Comparison of ENCODE assay signal across 9 cellular contexts in the genomic region with DNA sequence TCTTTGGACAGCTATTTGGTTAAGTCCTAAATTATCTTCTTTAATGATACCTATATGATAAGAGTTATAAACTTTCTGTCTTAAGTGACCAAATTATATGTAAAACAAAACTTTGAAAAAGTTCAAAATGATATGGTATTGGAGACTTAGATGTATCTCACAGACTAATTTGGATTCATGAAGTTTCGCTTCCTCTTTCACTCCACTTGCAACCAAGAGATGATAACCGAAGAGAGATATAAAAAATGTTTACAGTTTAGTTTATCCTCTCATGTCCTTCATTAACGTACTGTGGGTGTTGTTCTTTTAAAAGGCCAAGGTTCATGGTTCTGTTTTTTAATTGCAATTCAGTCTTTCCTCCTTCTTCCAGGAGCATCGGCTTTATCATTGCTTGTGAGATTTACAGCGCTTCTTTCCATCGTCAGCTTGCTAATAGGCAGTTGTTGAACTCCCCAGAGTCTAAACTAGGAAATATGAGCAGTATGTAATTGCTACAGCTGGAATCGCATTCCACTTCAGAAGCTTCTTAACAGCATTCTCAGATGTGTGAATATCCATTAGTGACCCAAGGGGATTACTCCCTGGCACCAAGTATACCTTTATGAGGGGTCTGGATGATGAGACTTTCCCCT.
DNase-seq lines count a peak whose midpoint lies in the region; ATAC-seq and TF ChIP-seq lines count a peak whose summit lies in the region.
"Had no signal": no experiment of that assay in that cellular context is flagged by ENCODE, and none has a peak within 500 bp of the region (broad histone marks: within the 10 kb centered on the region; RNA-seq: fewer than 3 reads in every experiment).

No MANE protein-coding gene starts in this region.

- ATAC-seq in GM21786 (IDR thresholded peaks at IDR 0.05; ENCODE audit: unreplicated experiment) (peak; percentile 90), GM23338 (no peak)
- no peak for ATAC-seq in activated T-cell treated with anti-CD3 and anti-CD28 coated beads, Interleukin-2, amount 50 U/mL, for 4 hours
- no peak for ATAC-seq in activated CD4-positive, alpha-beta T cell treated with anti-CD3 and anti-CD28 coated beads for 36 hours

- H2AFZ ChIP-seq in fibroblast of lung (ENCODE audit: low read length) = peak overlapping the region; percentile 77
- H2AFZ ChIP-seq in GM23338 = no peak overlapping the region

- no peaks in the 10 kb centered on the region for H3K27me3 Mint-ChIP-seq in activated T-cell treated with anti-CD3 and anti-CD28 coated beads, Interleukin-2, amount 50 U/mL, for 4 hours (ENCODE audit: low read depth)
- no peaks in the 10 kb centered on the region for H3K27me3 Mint-ChIP-seq in activated CD4-positive, alpha-beta T cell treated with anti-CD3 and anti-CD28 coated beads for 36 hours
- H3K27me3 Mint-ChIP-seq in GM23338 (ENCODE audit: insufficient read depth, low read depth, poor library complexity) = no peaks in the 10 kb centered on the region
- H3K27me3 Mint-ChIP-seq: brain had no signal

- H3K4me3 ChIP-seq in fibroblast of lung (replicated peaks in 1 of 4; ENCODE audit: control extremely low read depth in 1 of 4, insufficient read depth in 1 of 4, low read depth in 3 of 4, low read length in 4 of 4) = peak overlapping the region; percentile 5 to 11 (median 8)
- no peak overlapping the region for H3K4me3 ChIP-seq in GM23338

- H4K20me1 ChIP-seq in fibroblast of lung (ENCODE audit: control insufficient read depth, extremely low read depth, insufficient read depth, low read length) (no peaks in the 10 kb centered on the region), GM23338 (replicated peaks; ENCODE audit: insufficient read depth) (no peaks in the 10 kb centered on the region)

- no peak overlapping the region for H3K27ac Mint-ChIP-seq in activated CD4-positive, alpha-beta T cell treated with anti-CD3 and anti-CD28 coated beads for 36 hours
- no peak overlapping the region for H3K27ac Mint-ChIP-seq in GM23338
- H3K27ac Mint-ChIP-seq: brain had no signal

- POLR2A ChIA-PET in activated CD4-positive, alpha-beta T cell treated with anti-CD3 and anti-CD28 coated beads for 36 hours (lab: Charles Lee) = no interaction called here

- TF ChIP-seq CTCF in fibroblast of lung (conservative IDR thresholded peaks at IDR 0.05 in 1 of 2, IDR thresholded peaks at IDR 0.05 in 1 of 2; ENCODE audit: low read depth in 1 of 2, low read length in 2 of 2) (no peak), GM23338 (conservative IDR thresholded peaks at IDR 0.05; ENCODE audit: low read depth in 2 of 2) (no peak)

- peaks cover 4% of the 10 kb centered on the region for H3K9me3 Mint-ChIP-seq in activated T-cell treated with anti-CD3 and anti-CD28 coated beads, Interleukin-2, amount 50 U/mL, for 4 hours
- peaks cover 8% of the 10 kb centered on the region for H3K9me3 Mint-ChIP-seq in activated CD4-positive, alpha-beta T cell treated with anti-CD3 and anti-CD28 coated beads for 36 hours (ENCODE audit: low read depth)
- no peaks in the 10 kb centered on the region; the same call in 2 of the 3 replicates for H3K9me3 Mint-ChIP-seq in GM23338

- no peak overlapping the region for H3K4me3 Mint-ChIP-seq in activated T-cell treated with anti-CD3 and anti-CD28 coated beads, Interleukin-2, amount 50 U/mL, for 4 hours
- H3K4me3 Mint-ChIP-seq in activated CD4-positive, alpha-beta T cell treated with anti-CD3 and anti-CD28 coated beads for 36 hours = no peak overlapping the region
- no peak overlapping the region for H3K4me3 Mint-ChIP-seq in GM23338
- H3K4me3 Mint-ChIP-seq: brain had no signal

- no peaks in the 10 kb centered on the region for H3K36me3 Mint-ChIP-seq in activated T-cell treated with anti-CD3 and anti-CD28 coated beads, Interleukin-2, amount 50 U/mL, for 4 hours (ENCODE audit: insufficient read depth)
- H3K36me3 Mint-ChIP-seq in activated CD4-positive, alpha-beta T cell treated with anti-CD3 and anti-CD28 coated beads for 36 hours (ENCODE audit: low read depth) = no peaks in the 10 kb centered on the region
- no peaks in the 10 kb centered on the region for H3K36me3 Mint-ChIP-seq in GM23338 (ENCODE audit: low read depth)
- H3K36me3 Mint-ChIP-seq: brain had no signal

- H3K4me2 ChIP-seq in fibroblast of lung (ENCODE audit: extremely low read depth, insufficient read depth, low read length) = peak overlapping the region; percentile 74
- no peak overlapping the region for H3K4me2 ChIP-seq in GM23338

- H3K4me1 ChIP-seq in fibroblast of lung (ENCODE audit: control insufficient read depth, extremely low read depth, insufficient read depth, low read length) = peaks cover 4% of the 10 kb centered on the region
- H3K4me1 ChIP-seq in GM23338 (ENCODE audit: insufficient read depth) = 0 out of 2 replicates have a peak, but pooled peaks cover 2% of the 10 kb centered on the region

- H3K9ac ChIP-seq in fibroblast of lung (ENCODE audit: insufficient read depth, low read length) = no peak overlapping the region

- peaks cover 4% of the 10 kb centered on the region; the same call in 1 of the 2 replicates for H3K9me2 ChIP-seq in GM23338 (ENCODE audit: insufficient read depth)

- no peaks in the 10 kb centered on the region for H3K9me3 ChIP-seq in fibroblast of lung (ENCODE audit: control insufficient read depth, insufficient read depth, low read depth, low read length)

- peak; percentile 28 for DNase-seq in EH (ENCODE audit: low read depth)
- peak; percentile 90 for DNase-seq in NAMALWA (ENCODE audit: low spot score)
- DNase-seq in fibroblast of lung (ENCODE audit: low read depth in 2 of 2) = peak in 1 of 2 donors; percentile 24
- DNase-seq in activated T-cell treated with anti-CD3 and anti-CD28 coated beads, Interleukin-2, amount 50 U/mL, for 4 hours = no peak
- no peak for DNase-seq in activated CD4-positive, alpha-beta T cell treated with anti-CD3 and anti-CD28 coated beads for 36 hours
- no peak for DNase-seq in GM23338 (ENCODE audit: low spot score)
- DNase-seq in middle frontal gyrus (ENCODE audit: extremely low spot score, low spot score) = no peak

- CTCF ChIA-PET in activated CD4-positive, alpha-beta T cell treated with anti-CD3 and anti-CD28 coated beads for 36 hours (lab: Charles Lee) = no interaction called here

- H3K79me2 ChIP-seq in fibroblast of lung (ENCODE audit: control insufficient read depth, insufficient read depth, low read length) (no peaks in the 10 kb centered on the region), GM23338 (replicated peaks; ENCODE audit: insufficient read depth) (no peaks in the 10 kb centered on the region)

- intact Hi-C loops in activated CD4-positive, alpha-beta T cell treated with anti-CD3 and anti-CD28 coated beads for 36 hours (cut with DNase I, micrococcal nuclease) = no loop called here

- no peaks in the 10 kb centered on the region for H3F3A ChIP-seq in GM23338 (replicated peaks; ENCODE audit: low read depth)

- no peaks in the 10 kb centered on the region for H3K4me1 Mint-ChIP-seq in activated T-cell treated with anti-CD3 and anti-CD28 coated beads, Interleukin-2, amount 50 U/mL, for 4 hours (ENCODE audit: low read depth)
- H3K4me1 Mint-ChIP-seq in activated CD4-positive, alpha-beta T cell treated with anti-CD3 and anti-CD28 coated beads for 36 hours = peaks cover 4% of the 10 kb centered on the region
- H3K4me1 Mint-ChIP-seq in GM23338 = peaks cover 9% of the 10 kb centered on the region

- H3K36me3 ChIP-seq in fibroblast of lung (ENCODE audit: control insufficient read depth, insufficient read depth, low read length) (no peaks in the 10 kb centered on the region), GM23338 (ENCODE audit: insufficient read depth) (no peaks in the 10 kb centered on the region)

- H3K27me3 ChIP-seq in fibroblast of lung (ENCODE audit: control insufficient read depth, insufficient read depth, low read length) (no peaks in the 10 kb centered on the region), GM23338 (ENCODE audit: insufficient read depth) (no peaks in the 10 kb centered on the region)

- H3K27ac ChIP-seq in fibroblast of lung (ENCODE audit: insufficient read depth, low read length) = no peak overlapping the region
- no peak overlapping the region for H3K27ac ChIP-seq in GM23338 (ENCODE audit: low read depth)

TF ChIP-seq in GM23338, 12 proteins besides CTCF, POLR2A, EP300 and RAD21 (continues in another document):
- TF ChIP-seq ZNF331 (CRISPR knock-in tag; IDR thresholded peaks at IDR 0.05; ENCODE audit: low read depth) (no peak), EZH2phosphoT487 (IDR thresholded peaks at IDR 0.05; ENCODE audit: unreplicated experiment) (no peak), JUNB (IDR thresholded peaks at IDR 0.05; ENCODE audit: unreplicated experiment) (no peak), CREB1 (CRISPR knock-in tag; IDR thresholded peaks at IDR 0.05; ENCODE audit: low read depth) (no peak), EZH2 (IDR thresholded peaks at IDR 0.05; ENCODE audit: low read depth, unreplicated experiment) (no peak), NANOG (IDR thresholded peaks at IDR 0.05; ENCODE audit: borderline replicate concordance) (no peak), POLR2AphosphoS5 (IDR thresholded peaks at IDR 0.05; ENCODE audit: low read depth) (no peak), STAT1 (IDR thresholded peaks at IDR 0.05; ENCODE audit: unreplicated experiment) (no peak)
- TF ChIP-seq, protein P1, sequence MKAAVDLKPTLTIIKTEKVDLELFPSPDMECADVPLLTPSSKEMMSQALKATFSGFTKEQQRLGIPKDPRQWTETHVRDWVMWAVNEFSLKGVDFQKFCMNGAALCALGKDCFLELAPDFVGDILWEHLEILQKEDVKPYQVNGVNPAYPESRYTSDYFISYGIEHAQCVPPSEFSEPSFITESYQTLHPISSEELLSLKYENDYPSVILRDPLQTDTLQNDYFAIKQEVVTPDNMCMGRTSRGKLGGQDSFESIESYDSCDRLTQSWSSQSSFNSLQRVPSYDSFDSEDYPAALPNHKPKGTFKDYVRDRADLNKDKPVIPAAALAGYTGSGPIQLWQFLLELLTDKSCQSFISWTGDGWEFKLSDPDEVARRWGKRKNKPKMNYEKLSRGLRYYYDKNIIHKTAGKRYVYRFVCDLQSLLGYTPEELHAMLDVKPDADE (IDR thresholded peaks at IDR 0.05) = no peak

Comparison
In these comparisons a context has a peak if more than half of its experiments do, and no peak if none do; other contexts are left out.
1. DNase-seq: peak in EH (single experiment) and NAMALWA (single experiment); none in activated T-cell treated with anti-CD3 and anti-CD28 coated beads, Interleukin-2, amount 50 U/mL, for 4 hours (single experiment), activated CD4-positive, alpha-beta T cell treated with anti-CD3 and anti-CD28 coated beads for 36 hours (single experiment), GM23338 (single experiment) and middle frontal gyrus (single experiment).